Comparison of ENCODE assay signal across 1 cellular context in genomic region chr1:23116216-23116836, GRCh38.
TF ChIP-seq lines count a peak whose summit lies in the region.

No MANE protein-coding gene starts in this region.

TF ChIP-seq in HepG2, 621 proteins besides CTCF, POLR2A, EP300 and RAD21:
- TF ChIP-seq SAP130 (CRISPR knock-in tag; IDR thresholded peaks at IDR 0.05; ENCODE audit: low read depth): peak; percentile 73
- no peak for TF ChIP-seq IKZF4 (CRISPR knock-in tag; IDR thresholded peaks at IDR 0.05; ENCODE audit: borderline replicate concordance, low read depth, not compliant biosample characterization)
- TF ChIP-seq MNT (IDR thresholded peaks at IDR 0.05): peak; percentile 25; the same call in 1 of the 2 replicates
- TF ChIP-seq ZNF569 (CRISPR knock-in tag; IDR thresholded peaks at IDR 0.05; ENCODE audit: borderline replicate concordance): no peak
- peak; percentile 18; the same call in 1 of the 2 replicates for TF ChIP-seq HNF4A (CRISPR knock-in tag; IDR thresholded peaks at IDR 0.05)
- TF ChIP-seq FOXA3 (CRISPR knock-in tag; IDR thresholded peaks at IDR 0.05): 0 out of 2 replicates have a peak, but pooled peaks have one; percentile 21
- peak; percentile 58 for TF ChIP-seq ZNF121 (CRISPR knock-in tag; IDR thresholded peaks at IDR 0.05)
- no peak for TF ChIP-seq FOXK1 (CRISPR knock-in tag; IDR thresholded peaks at IDR 0.05; ENCODE audit: borderline replicate concordance, low read depth)
- 0 out of 2 replicates have a peak, but pooled peaks have one; percentile 24 for TF ChIP-seq BCL6 (CRISPR knock-in tag; IDR thresholded peaks at IDR 0.05)
- peak; percentile 59; the same call in 1 of the 2 replicates for TF ChIP-seq CCDC6 (CRISPR knock-in tag; IDR thresholded peaks at IDR 0.05)
- TF ChIP-seq BHLHE40 (IDR thresholded peaks at IDR 0.05; ENCODE audit: low read length): no peak
- TF ChIP-seq, protein P1, sequence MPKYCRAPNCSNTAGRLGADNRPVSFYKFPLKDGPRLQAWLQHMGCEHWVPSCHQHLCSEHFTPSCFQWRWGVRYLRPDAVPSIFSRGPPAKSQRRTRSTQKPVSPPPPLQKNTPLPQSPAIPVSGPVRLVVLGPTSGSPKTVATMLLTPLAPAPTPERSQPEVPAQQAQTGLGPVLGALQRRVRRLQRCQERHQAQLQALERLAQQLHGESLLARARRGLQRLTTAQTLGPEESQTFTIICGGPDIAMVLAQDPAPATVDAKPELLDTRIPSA (CRISPR knock-in tag; IDR thresholded peaks at IDR 0.05; ENCODE audit: borderline replicate concordance): no peak
- no peak for TF ChIP-seq CBX1 (IDR thresholded peaks at IDR 0.05; ENCODE audit: low read depth)
- TF ChIP-seq, protein P2, sequence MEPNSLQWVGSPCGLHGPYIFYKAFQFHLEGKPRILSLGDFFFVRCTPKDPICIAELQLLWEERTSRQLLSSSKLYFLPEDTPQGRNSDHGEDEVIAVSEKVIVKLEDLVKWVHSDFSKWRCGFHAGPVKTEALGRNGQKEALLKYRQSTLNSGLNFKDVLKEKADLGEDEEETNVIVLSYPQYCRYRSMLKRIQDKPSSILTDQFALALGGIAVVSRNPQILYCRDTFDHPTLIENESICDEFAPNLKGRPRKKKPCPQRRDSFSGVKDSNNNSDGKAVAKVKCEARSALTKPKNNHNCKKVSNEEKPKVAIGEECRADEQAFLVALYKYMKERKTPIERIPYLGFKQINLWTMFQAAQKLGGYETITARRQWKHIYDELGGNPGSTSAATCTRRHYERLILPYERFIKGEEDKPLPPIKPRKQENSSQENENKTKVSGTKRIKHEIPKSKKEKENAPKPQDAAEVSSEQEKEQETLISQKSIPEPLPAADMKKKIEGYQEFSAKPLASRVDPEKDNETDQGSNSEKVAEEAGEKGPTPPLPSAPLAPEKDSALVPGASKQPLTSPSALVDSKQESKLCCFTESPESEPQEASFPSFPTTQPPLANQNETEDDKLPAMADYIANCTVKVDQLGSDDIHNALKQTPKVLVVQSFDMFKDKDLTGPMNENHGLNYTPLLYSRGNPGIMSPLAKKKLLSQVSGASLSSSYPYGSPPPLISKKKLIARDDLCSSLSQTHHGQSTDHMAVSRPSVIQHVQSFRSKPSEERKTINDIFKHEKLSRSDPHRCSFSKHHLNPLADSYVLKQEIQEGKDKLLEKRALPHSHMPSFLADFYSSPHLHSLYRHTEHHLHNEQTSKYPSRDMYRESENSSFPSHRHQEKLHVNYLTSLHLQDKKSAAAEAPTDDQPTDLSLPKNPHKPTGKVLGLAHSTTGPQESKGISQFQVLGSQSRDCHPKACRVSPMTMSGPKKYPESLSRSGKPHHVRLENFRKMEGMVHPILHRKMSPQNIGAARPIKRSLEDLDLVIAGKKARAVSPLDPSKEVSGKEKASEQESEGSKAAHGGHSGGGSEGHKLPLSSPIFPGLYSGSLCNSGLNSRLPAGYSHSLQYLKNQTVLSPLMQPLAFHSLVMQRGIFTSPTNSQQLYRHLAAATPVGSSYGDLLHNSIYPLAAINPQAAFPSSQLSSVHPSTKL (CRISPR knock-in tag; IDR thresholded peaks at IDR 0.05): peak; percentile 37
- TF ChIP-seq ERF (CRISPR knock-in tag; IDR thresholded peaks at IDR 0.05): peak; percentile 27; the same call in 1 of the 2 replicates
- no peak for TF ChIP-seq SRY (CRISPR knock-in tag; IDR thresholded peaks at IDR 0.05)
- TF ChIP-seq RXRA (CRISPR knock-in tag; IDR thresholded peaks at IDR 0.05): no peak
- no peak for TF ChIP-seq ZFP36L1 (CRISPR knock-in tag; IDR thresholded peaks at IDR 0.05)
- TF ChIP-seq TEAD3 (CRISPR knock-in tag; optimal IDR thresholded peaks at IDR 0.05; ENCODE audit: borderline replicate concordance): peak; percentile 7
- TF ChIP-seq PREB (CRISPR knock-in tag; IDR thresholded peaks at IDR 0.05): no peak
- TF ChIP-seq, protein P3, sequence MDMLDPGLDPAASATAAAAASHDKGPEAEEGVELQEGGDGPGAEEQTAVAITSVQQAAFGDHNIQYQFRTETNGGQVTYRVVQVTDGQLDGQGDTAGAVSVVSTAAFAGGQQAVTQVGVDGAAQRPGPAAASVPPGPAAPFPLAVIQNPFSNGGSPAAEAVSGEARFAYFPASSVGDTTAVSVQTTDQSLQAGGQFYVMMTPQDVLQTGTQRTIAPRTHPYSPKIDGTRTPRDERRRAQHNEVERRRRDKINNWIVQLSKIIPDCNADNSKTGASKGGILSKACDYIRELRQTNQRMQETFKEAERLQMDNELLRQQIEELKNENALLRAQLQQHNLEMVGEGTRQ (IDR thresholded peaks at IDR 0.05; ENCODE audit: low read depth, low read length): peak; percentile 22; the same call in 1 of the 2 replicates
- TF ChIP-seq, protein P3 (CRISPR knock-in tag; IDR thresholded peaks at IDR 0.05; ENCODE audit: borderline replicate concordance): peak; percentile 42; the same call in 1 of the 2 replicates
- TF ChIP-seq NR3C1 (CRISPR knock-in tag; IDR thresholded peaks at IDR 0.05): no peak
- TF ChIP-seq PCBP2 (optimal IDR thresholded peaks at IDR 0.05; ENCODE audit: low read depth, low read length, poor library complexity, severe bottlenecking): no peak
- TF ChIP-seq HOXA3 (CRISPR knock-in tag; IDR thresholded peaks at IDR 0.05): peak; percentile 42; the same call in 1 of the 2 replicates
- 0 out of 2 replicates have a peak, but pooled peaks have one; percentile 3 for TF ChIP-seq ZNF501 (CRISPR knock-in tag; IDR thresholded peaks at IDR 0.05)
- no peak for TF ChIP-seq ZNF7 (CRISPR knock-in tag; IDR thresholded peaks at IDR 0.05)
- peak; percentile 20; the same call in 1 of the 2 replicates for TF ChIP-seq ZMYM3 (CRISPR knock-in tag; IDR thresholded peaks at IDR 0.05)
- peak; percentile 6; the same call in 1 of the 2 replicates for TF ChIP-seq ZMYM4 (CRISPR knock-in tag; IDR thresholded peaks at IDR 0.05)
- no peak for TF ChIP-seq ZNF766 (CRISPR knock-in tag; IDR thresholded peaks at IDR 0.05; ENCODE audit: borderline replicate concordance)
- 0 out of 2 replicates have a peak, but pooled peaks have one; percentile 19 for TF ChIP-seq MYC (CRISPR knock-in tag; IDR thresholded peaks at IDR 0.05; ENCODE audit: borderline replicate concordance)
- peak; percentile 37; the same call in 1 of the 2 replicates for TF ChIP-seq SIX1 (CRISPR knock-in tag; IDR thresholded peaks at IDR 0.05; ENCODE audit: borderline replicate concordance)
- no peak for TF ChIP-seq SRSF1 (optimal IDR thresholded peaks at IDR 0.05; ENCODE audit: low read depth, low read length)
- no peak for TF ChIP-seq POGZ (CRISPR knock-in tag; IDR thresholded peaks at IDR 0.05)
- no peak for TF ChIP-seq ZNF547 (CRISPR knock-in tag; IDR thresholded peaks at IDR 0.05)
- peak; percentile 61; the same call in 1 of the 2 replicates for TF ChIP-seq CEBPG (CRISPR knock-in tag; IDR thresholded peaks at IDR 0.05)
- TF ChIP-seq, protein P4, sequence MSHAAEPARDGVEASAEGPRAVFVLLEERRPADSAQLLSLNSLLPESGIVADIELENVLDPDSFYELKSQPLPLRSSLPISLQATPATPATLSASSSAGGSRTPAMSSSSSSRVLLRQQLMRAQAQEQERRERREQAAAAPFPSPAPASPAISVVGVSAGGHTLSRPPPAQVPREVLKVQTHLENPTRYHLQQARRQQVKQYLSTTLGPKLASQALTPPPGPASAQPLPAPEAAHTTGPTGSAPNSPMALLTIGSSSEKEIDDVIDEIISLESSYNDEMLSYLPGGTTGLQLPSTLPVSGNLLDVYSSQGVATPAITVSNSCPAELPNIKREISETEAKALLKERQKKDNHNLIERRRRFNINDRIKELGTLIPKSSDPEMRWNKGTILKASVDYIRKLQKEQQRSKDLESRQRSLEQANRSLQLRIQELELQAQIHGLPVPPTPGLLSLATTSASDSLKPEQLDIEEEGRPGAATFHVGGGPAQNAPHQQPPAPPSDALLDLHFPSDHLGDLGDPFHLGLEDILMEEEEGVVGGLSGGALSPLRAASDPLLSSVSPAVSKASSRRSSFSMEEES (CRISPR knock-in tag; IDR thresholded peaks at IDR 0.05): 0 out of 2 replicates have a peak, but pooled peaks have one; percentile 41
- TF ChIP-seq, protein P5, sequence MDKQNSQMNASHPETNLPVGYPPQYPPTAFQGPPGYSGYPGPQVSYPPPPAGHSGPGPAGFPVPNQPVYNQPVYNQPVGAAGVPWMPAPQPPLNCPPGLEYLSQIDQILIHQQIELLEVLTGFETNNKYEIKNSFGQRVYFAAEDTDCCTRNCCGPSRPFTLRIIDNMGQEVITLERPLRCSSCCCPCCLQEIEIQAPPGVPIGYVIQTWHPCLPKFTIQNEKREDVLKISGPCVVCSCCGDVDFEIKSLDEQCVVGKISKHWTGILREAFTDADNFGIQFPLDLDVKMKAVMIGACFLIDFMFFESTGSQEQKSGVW (CRISPR knock-in tag; IDR thresholded peaks at IDR 0.05; ENCODE audit: borderline replicate concordance): no peak
- peak; percentile 58; the same call in 1 of the 2 replicates for TF ChIP-seq GATAD2A (CRISPR knock-in tag; IDR thresholded peaks at IDR 0.05)
- peak; percentile 33; the same call in 1 of the 2 replicates for TF ChIP-seq SALL1 (CRISPR knock-in tag; IDR thresholded peaks at IDR 0.05)
- TF ChIP-seq NFKBIZ (CRISPR knock-in tag; IDR thresholded peaks at IDR 0.05): no peak
- no peak for TF ChIP-seq REXO4 (CRISPR knock-in tag; IDR thresholded peaks at IDR 0.05; ENCODE audit: borderline replicate concordance)
- peak; percentile 22; the same call in 1 of the 2 replicates for TF ChIP-seq CEBPB (IDR thresholded peaks at IDR 0.05; ENCODE audit: borderline replicate concordance, low read depth, low read length)
- TF ChIP-seq SOX5 (CRISPR knock-in tag; IDR thresholded peaks at IDR 0.05; ENCODE audit: borderline replicate concordance): 0 out of 2 replicates have a peak, but pooled peaks have one; percentile 16
